Comparison of ENCODE assay signal across 1 cellular context in genomic region chr11:62909107-62909894, GRCh38.
TF ChIP-seq lines count a peak whose summit lies in the region.

No MANE protein-coding gene starts in this region.

TF ChIP-seq in HepG2, 621 proteins besides CTCF, POLR2A, EP300 and RAD21 (continues in another document):
- TF ChIP-seq GMEB2 (CRISPR knock-in tag; IDR thresholded peaks at IDR 0.05; ENCODE audit: low read depth): no peak
- TF ChIP-seq, protein P1, sequence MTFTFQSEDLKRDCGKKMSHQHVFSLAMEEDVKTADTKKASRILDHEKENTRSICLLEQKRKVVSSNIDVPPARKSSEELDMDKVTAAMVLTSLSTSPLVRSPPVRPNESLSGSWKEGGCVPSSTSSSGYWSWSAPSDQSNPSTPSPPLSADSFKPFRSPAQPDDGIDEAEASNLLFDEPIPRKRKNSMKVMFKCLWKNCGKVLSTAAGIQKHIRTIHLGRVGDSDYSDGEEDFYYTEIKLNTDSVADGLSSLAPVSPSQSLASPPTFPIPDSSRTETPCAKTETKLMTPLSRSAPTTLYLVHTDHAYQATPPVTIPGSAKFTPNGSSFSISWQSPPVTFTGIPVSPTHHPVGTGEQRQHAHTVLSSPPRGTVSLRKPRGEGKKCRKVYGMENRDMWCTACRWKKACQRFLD (CRISPR knock-in tag; IDR thresholded peaks at IDR 0.05; ENCODE audit: borderline replicate concordance): no peak
- no peak for TF ChIP-seq MAF1 (CRISPR knock-in tag; IDR thresholded peaks at IDR 0.05; ENCODE audit: borderline replicate concordance)
- 0 out of 2 replicates have a peak, but pooled peaks have one; percentile 23 for TF ChIP-seq UBTF (CRISPR knock-in tag; IDR thresholded peaks at IDR 0.05)
- TF ChIP-seq, protein P2, sequence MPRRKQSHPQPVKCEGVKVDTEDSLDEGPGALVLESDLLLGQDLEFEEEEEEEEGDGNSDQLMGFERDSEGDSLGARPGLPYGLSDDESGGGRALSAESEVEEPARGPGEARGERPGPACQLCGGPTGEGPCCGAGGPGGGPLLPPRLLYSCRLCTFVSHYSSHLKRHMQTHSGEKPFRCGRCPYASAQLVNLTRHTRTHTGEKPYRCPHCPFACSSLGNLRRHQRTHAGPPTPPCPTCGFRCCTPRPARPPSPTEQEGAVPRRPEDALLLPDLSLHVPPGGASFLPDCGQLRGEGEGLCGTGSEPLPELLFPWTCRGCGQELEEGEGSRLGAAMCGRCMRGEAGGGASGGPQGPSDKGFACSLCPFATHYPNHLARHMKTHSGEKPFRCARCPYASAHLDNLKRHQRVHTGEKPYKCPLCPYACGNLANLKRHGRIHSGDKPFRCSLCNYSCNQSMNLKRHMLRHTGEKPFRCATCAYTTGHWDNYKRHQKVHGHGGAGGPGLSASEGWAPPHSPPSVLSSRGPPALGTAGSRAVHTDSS (CRISPR knock-in tag; conservative IDR thresholded peaks at IDR 0.05): no peak
- no peak for TF ChIP-seq AHDC1 (CRISPR knock-in tag; IDR thresholded peaks at IDR 0.05; ENCODE audit: borderline replicate concordance)
- peak; percentile 60 for TF ChIP-seq XRCC5 (optimal IDR thresholded peaks at IDR 0.05; ENCODE audit: low read length)
- TF ChIP-seq TRIM24 (CRISPR knock-in tag; IDR thresholded peaks at IDR 0.05): no peak
- TF ChIP-seq SRSF4 (IDR thresholded peaks at IDR 0.05; ENCODE audit: low read depth, low read length, poor library complexity, severe bottlenecking): no peak
- TF ChIP-seq ZNF256 (CRISPR knock-in tag; conservative IDR thresholded peaks at IDR 0.05): no peak
- TF ChIP-seq FUBP1 (CRISPR knock-in tag; IDR thresholded peaks at IDR 0.05; ENCODE audit: borderline replicate concordance): no peak
- TF ChIP-seq ZNF432 (CRISPR knock-in tag; IDR thresholded peaks at IDR 0.05; ENCODE audit: borderline replicate concordance): no peak
- TF ChIP-seq KAT8 (CRISPR knock-in tag; IDR thresholded peaks at IDR 0.05): 0 out of 2 replicates have a peak, but pooled peaks have one; percentile 24
- 0 out of 2 replicates have a peak, but pooled peaks have one; percentile 46 for TF ChIP-seq ZNF124 (CRISPR knock-in tag; IDR thresholded peaks at IDR 0.05)
- TF ChIP-seq ZNF709 (CRISPR knock-in tag; IDR thresholded peaks at IDR 0.05): no peak
- TF ChIP-seq ZNF788 (CRISPR knock-in tag; IDR thresholded peaks at IDR 0.05; ENCODE audit: borderline replicate concordance): no peak; the same call in 1 of the 2 replicates
- TF ChIP-seq HOXA9 (CRISPR knock-in tag; IDR thresholded peaks at IDR 0.05; ENCODE audit: borderline replicate concordance): no peak
- no peak for TF ChIP-seq ISX (CRISPR knock-in tag; conservative IDR thresholded peaks at IDR 0.05)
- TF ChIP-seq LCORL (IDR thresholded peaks at IDR 0.05): no peak
- TF ChIP-seq LCORL (CRISPR knock-in tag; IDR thresholded peaks at IDR 0.05): no peak
- no peak for TF ChIP-seq ZNF567 (CRISPR knock-in tag; IDR thresholded peaks at IDR 0.05; ENCODE audit: borderline replicate concordance)
- no peak for TF ChIP-seq KAT2B (IDR thresholded peaks at IDR 0.05; ENCODE audit: borderline replicate concordance, low read depth, low read length)
- 0 out of 2 replicates have a peak, but pooled peaks have one; percentile 25 for TF ChIP-seq ELF1 (CRISPR knock-in tag; IDR thresholded peaks at IDR 0.05)
- no peak for TF ChIP-seq ZNF460 (CRISPR knock-in tag; IDR thresholded peaks at IDR 0.05; ENCODE audit: borderline replicate concordance)
- TF ChIP-seq NR2F2 (IDR thresholded peaks at IDR 0.05; ENCODE audit: borderline replicate concordance, low read depth): no peak
- 0 out of 2 replicates have a peak, but pooled peaks have one; percentile 21 for TF ChIP-seq ZSCAN31 (CRISPR knock-in tag; IDR thresholded peaks at IDR 0.05; ENCODE audit: low read depth)
- TF ChIP-seq ZNF768 (CRISPR knock-in tag; IDR thresholded peaks at IDR 0.05): no peak
- no peak for TF ChIP-seq CENPT (CRISPR knock-in tag; IDR thresholded peaks at IDR 0.05; ENCODE audit: low read depth)
- no peak for TF ChIP-seq MEF2D (CRISPR knock-in tag; IDR thresholded peaks at IDR 0.05)
- TF ChIP-seq STAG1 (CRISPR knock-in tag; IDR thresholded peaks at IDR 0.05): peak; percentile 70
- no peak for TF ChIP-seq NCOA2 (CRISPR knock-in tag; IDR thresholded peaks at IDR 0.05)
- TF ChIP-seq SYNCRIP (IDR thresholded peaks at IDR 0.05; ENCODE audit: insufficient read depth, low read depth, low read length): no peak
- TF ChIP-seq CAMTA2 (CRISPR knock-in tag; IDR thresholded peaks at IDR 0.05; ENCODE audit: borderline replicate concordance): no peak
- TF ChIP-seq KDM4B (CRISPR knock-in tag; IDR thresholded peaks at IDR 0.05): no peak
- TF ChIP-seq SMAD1 (CRISPR knock-in tag; IDR thresholded peaks at IDR 0.05; ENCODE audit: borderline replicate concordance, low read depth): 0 out of 2 replicates have a peak, but pooled peaks have one; percentile 36
- TF ChIP-seq HDAC2 (CRISPR knock-in tag; IDR thresholded peaks at IDR 0.05): no peak; the same call in 1 of the 2 replicates
- peak; percentile 34 for TF ChIP-seq GABPB1 (CRISPR knock-in tag; IDR thresholded peaks at IDR 0.05)
- no peak for TF ChIP-seq ZNF343 (CRISPR knock-in tag; IDR thresholded peaks at IDR 0.05)
- peak; percentile 33; the same call in 1 of the 2 replicates for TF ChIP-seq ZNF687 (CRISPR knock-in tag; IDR thresholded peaks at IDR 0.05)
- no peak for TF ChIP-seq CBX5 (CRISPR knock-in tag; IDR thresholded peaks at IDR 0.05; ENCODE audit: borderline replicate concordance)
- TF ChIP-seq, protein P3, sequence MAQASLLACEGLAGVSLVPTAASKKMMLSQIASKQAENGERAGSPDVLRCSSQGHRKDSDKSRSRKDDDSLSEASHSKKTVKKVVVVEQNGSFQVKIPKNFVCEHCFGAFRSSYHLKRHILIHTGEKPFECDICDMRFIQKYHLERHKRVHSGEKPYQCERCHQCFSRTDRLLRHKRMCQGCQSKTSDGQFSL (CRISPR knock-in tag; IDR thresholded peaks at IDR 0.05): no peak
- TF ChIP-seq, protein P4, sequence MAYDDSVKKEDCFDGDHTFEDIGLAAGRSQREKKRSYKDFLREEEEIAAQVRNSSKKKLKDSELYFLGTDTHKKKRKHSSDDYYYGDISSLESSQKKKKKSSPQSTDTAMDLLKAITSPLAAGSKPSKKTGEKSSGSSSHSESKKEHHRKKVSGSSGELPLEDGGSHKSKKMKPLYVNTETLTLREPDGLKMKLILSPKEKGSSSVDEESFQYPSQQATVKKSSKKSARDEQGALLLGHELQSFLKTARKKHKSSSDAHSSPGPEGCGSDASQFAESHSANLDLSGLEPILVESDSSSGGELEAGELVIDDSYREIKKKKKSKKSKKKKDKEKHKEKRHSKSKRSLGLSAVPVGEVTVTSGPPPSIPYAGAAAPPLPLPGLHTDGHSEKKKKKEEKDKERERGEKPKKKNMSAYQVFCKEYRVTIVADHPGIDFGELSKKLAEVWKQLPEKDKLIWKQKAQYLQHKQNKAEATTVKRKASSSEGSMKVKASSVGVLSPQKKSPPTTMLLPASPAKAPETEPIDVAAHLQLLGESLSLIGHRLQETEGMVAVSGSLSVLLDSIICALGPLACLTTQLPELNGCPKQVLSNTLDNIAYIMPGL (CRISPR knock-in tag; IDR thresholded peaks at IDR 0.05; ENCODE audit: borderline replicate concordance in 1 of 2, low read depth in 1 of 2): peak in 1 of 2 experiments; percentile 41; a peak in 1 of 4 replicates
- TF ChIP-seq SMC3 (IDR thresholded peaks at IDR 0.05; ENCODE audit: low read length): peak; percentile 42
